Comparison of ENCODE assay signal across 13 cellular contexts in the genomic region with DNA sequence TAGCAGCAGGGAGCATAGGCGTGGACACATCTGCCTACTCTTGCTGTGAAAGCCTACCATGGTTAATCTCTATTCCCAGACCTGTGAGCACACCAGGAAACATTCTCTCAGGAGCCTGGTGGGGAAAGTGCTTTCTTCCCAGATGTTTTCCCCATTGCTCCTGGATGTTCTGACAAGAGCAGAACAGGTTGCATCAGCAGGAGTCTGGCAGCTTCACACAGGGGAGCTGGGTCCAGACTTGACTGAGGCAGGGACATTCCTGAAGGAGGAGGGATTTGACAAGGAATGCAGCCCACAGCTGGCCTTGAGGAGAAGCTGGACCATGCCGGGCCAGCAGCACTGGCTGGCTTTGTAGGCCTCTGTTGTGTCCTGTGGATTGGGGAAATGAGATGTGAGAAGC. TPM values are rescaled to one million over a fixed set of nuclear protein-coding genes. Genes with fewer than 3 reads are reported as not detected.
DNase-seq lines count a peak whose midpoint lies in the region; ATAC-seq and TF ChIP-seq lines count a peak whose summit lies in the region.
"Had no signal": no experiment of that assay in that cellular context is flagged by ENCODE, and none has a peak within 500 bp of the region (broad histone marks: within the 10 kb centered on the region; RNA-seq: fewer than 3 reads in every experiment).

No MANE protein-coding gene starts in this region.

- WGBS in trophoblast cell (ENCODE audit: extremely low coverage, insufficient coverage, insufficient read length): no CpG with 5 or more reads among the region's 2 CpGs

- peak; percentile 89 for DNase-seq in ELF-1 (ENCODE audit: low read depth, low spot score)
- no peak for DNase-seq in SK-N-MC (ENCODE audit: low read depth, low spot score)
- DNase-seq in fibroblast of the aortic adventitia (ENCODE audit: low read depth): peak; percentile 87
- peak; percentile 50 to 69 for DNase-seq in trophoblast cell
- DNase-seq in C1 segment of cervical spinal cord (lab: John Stamatoyannopoulos, UW): no peak
- DNase-seq in superior temporal gyrus (ENCODE audit: extremely low spot score): no peak
- DNase-seq: DMS153; MM.1S; NCI-H526; stimulated activated CD4-positive, alpha-beta T cell treated with anti-CD3 and anti-CD28 coated beads, Interleukin-12 subunit alpha, Interleukin-12 subunit beta, amount 100 ng/mL, for 4 hours had no signal

- peaks cover 0 to 5% of the 10 kb centered on the region in 2 experiments for H3K4me1 ChIP-seq in trophoblast cell (ENCODE audit: control insufficient read depth in 1 of 2, insufficient read depth in 2 of 2, low read length in 2 of 2)

- no peaks in the 10 kb centered on the region for H3K79me1 ChIP-seq in trophoblast cell (ENCODE audit: low read length)

- ATAC-seq in stimulated activated memory B cell treated with anti-CD40 and anti-IgM and Interleukin-4, amounts not matched to agents 10 μg/mL and 1 μg/mL and 100 μg/mL, for 72 hours: no peak
- no peak for ATAC-seq in GM18519 (IDR thresholded peaks at IDR 0.05; ENCODE audit: low FRiP score, unreplicated experiment)

- H3K27ac ChIP-seq in SK-N-MC (peak overlapping the region; percentile 95), trophoblast cell (ENCODE audit: low read depth, low read length) (no peak overlapping the region)

- H2BK5ac ChIP-seq in trophoblast cell (ENCODE audit: low read depth, low read length, poor library complexity): no peak overlapping the region

- no peak overlapping the region for H4K91ac ChIP-seq in trophoblast cell (ENCODE audit: low read depth, low read length)

- H3K4me2 ChIP-seq in trophoblast cell (ENCODE audit: low read length): no peak overlapping the region

- H3K9ac ChIP-seq in SK-N-MC (ENCODE audit: insufficient read length): peak overlapping the region; percentile 18
- H3K9ac ChIP-seq in trophoblast cell (ENCODE audit: low read length): no peak overlapping the region

- H3K23ac ChIP-seq in trophoblast cell (ENCODE audit: low read length): no peak overlapping the region

- no peak overlapping the region for H3K4ac ChIP-seq in trophoblast cell (ENCODE audit: low read depth, low read length)

- no peak for TF ChIP-seq CTCF in fibroblast of the aortic adventitia (IDR thresholded peaks at IDR 0.05; ENCODE audit: insufficient read depth, low read length)

- H3K9me3 ChIP-seq in SK-N-MC (ENCODE audit: low read depth, low read length) (no peaks in the 10 kb centered on the region), trophoblast cell (ENCODE audit: insufficient read depth, low read depth, low read length) (no peaks in the 10 kb centered on the region)

- H3K4me1 Mint-ChIP-seq in stimulated activated memory B cell treated with anti-CD40 and anti-IgM and Interleukin-4, amounts not matched to agents 10 μg/mL and 1 μg/mL and 100 μg/mL, for 72 hours: no peaks in the 10 kb centered on the region

- no peaks in the 10 kb centered on the region for H3K36me3 ChIP-seq in SK-N-MC (ENCODE audit: insufficient read depth, low read length)
- H3K36me3 ChIP-seq in trophoblast cell (ENCODE audit: control insufficient read depth in 1 of 2, insufficient read depth in 2 of 2, low read length in 2 of 2): no peaks in the 10 kb centered on the region

- H3K27me3 ChIP-seq in trophoblast cell (ENCODE audit: insufficient read depth, low read length): no peaks in the 10 kb centered on the region

- H3K4me3 ChIP-seq in SK-N-MC (no peak overlapping the region; the same call in 1 of the 2 replicates), fibroblast of the aortic adventitia (ENCODE audit: low read depth, low read length) (no peak overlapping the region), trophoblast cell (ENCODE audit: low read depth, low read length) (no peak overlapping the region)

- no peak overlapping the region for H3K4me3 Mint-ChIP-seq in stimulated activated memory B cell treated with anti-CD40 and anti-IgM and Interleukin-4, amounts not matched to agents 10 μg/mL and 1 μg/mL and 100 μg/mL, for 72 hours

- H3K9me3 Mint-ChIP-seq in stimulated activated memory B cell treated with anti-CD40 and anti-IgM and Interleukin-4, amounts not matched to agents 10 μg/mL and 1 μg/mL and 100 μg/mL, for 72 hours: no peaks in the 10 kb centered on the region
- H3K9me3 Mint-ChIP-seq: activated T-helper 2 cell treated with anti-CD3 and anti-CD28 coated beads, Interferon-gamma antibody, Interleukin-2, Interleukin-4, amounts not matched to agents 10 μg/mL and 5 μg/mL and 100 μg/mL, durations not matched to agents 14 hours and 24 hours and 36 hours had no signal

- H3K14ac ChIP-seq in trophoblast cell (ENCODE audit: low read length): no peak overlapping the region

- H2AK5ac ChIP-seq in trophoblast cell (ENCODE audit: low read length): no peak overlapping the region

- H4K8ac ChIP-seq in trophoblast cell (ENCODE audit: low read depth, low read length): no peak overlapping the region

- H2AFZ ChIP-seq in trophoblast cell (ENCODE audit: insufficient read depth, low read length, poor library complexity): no peak overlapping the region

- H3K36me3 Mint-ChIP-seq in stimulated activated memory B cell treated with anti-CD40 and anti-IgM and Interleukin-4, amounts not matched to agents 10 μg/mL and 1 μg/mL and 100 μg/mL, for 72 hours: peaks cover 20% of the 10 kb centered on the region

- H3K27ac Mint-ChIP-seq in stimulated activated memory B cell treated with anti-CD40 and anti-IgM and Interleukin-4, amounts not matched to agents 10 μg/mL and 1 μg/mL and 100 μg/mL, for 72 hours: no peak overlapping the region
- H3K27ac Mint-ChIP-seq: activated T-helper 2 cell treated with anti-CD3 and anti-CD28 coated beads, Interferon-gamma antibody, Interleukin-2, Interleukin-4, amounts not matched to agents 10 μg/mL and 5 μg/mL and 100 μg/mL, durations not matched to agents 14 hours and 24 hours and 36 hours had no signal

- H3K18ac ChIP-seq in trophoblast cell (ENCODE audit: low read length): no peak overlapping the region

- H3K27me3 Mint-ChIP-seq in stimulated activated memory B cell treated with anti-CD40 and anti-IgM and Interleukin-4, amounts not matched to agents 10 μg/mL and 1 μg/mL and 100 μg/mL, for 72 hours: no peaks in the 10 kb centered on the region

- H3K79me2 ChIP-seq in trophoblast cell (ENCODE audit: control insufficient read depth, insufficient read depth, low read length, poor library complexity): no peaks in the 10 kb centered on the region

- H2BK12ac ChIP-seq in trophoblast cell (ENCODE audit: low read length): peak overlapping the region; percentile 15

- no peak overlapping the region for H4K12ac ChIP-seq in trophoblast cell (ENCODE audit: low read depth, low read length)

- H2BK120ac ChIP-seq in trophoblast cell (ENCODE audit: insufficient read depth, low read length, poor library complexity): no peak overlapping the region

RNA-seq across cellular contexts. Expression of a gene that starts 21.0 kb away (rescaled TPM):
- total RNA-seq in fibroblast of the aortic adventitia (ENCODE audit: low replicate concordance): not detected in 2 replicates
- polyA plus RNA-seq in trophoblast cell (2013): 0.36 and 0.37 TPM in 2 replicates

RNA-seq across cellular contexts. Expression of a gene that starts 34.1 kb away (rescaled TPM):
- total RNA-seq in fibroblast of the aortic adventitia (ENCODE audit: low replicate concordance): 16.2 and 20.8 TPM in 2 replicates
- polyA plus RNA-seq in trophoblast cell (2013): 11.1 and 11.7 TPM in 2 replicates

RNA-seq across cellular contexts. Expression of a gene that starts 57.2 kb away (rescaled TPM):
- total RNA-seq in fibroblast of the aortic adventitia (ENCODE audit: low replicate concordance): 15.1 and 15.6 TPM in 2 replicates
- 11.7 and 12.3 TPM in 2 replicates for polyA plus RNA-seq in trophoblast cell (2013)

Comparison
In these comparisons a context has a peak if more than half of its experiments do, and no peak if none do; other contexts are left out.
1. DNase-seq: peak in ELF-1 (single experiment), fibroblast of the aortic adventitia (single experiment) and trophoblast cell (2 of 2); none in SK-N-MC (single experiment), C1 segment of cervical spinal cord (0 of 14) and superior temporal gyrus (single experiment).